In genomic region chr3:23130406-23130805, GRCh38 we compare ENCODE assay signal across 16 cellular contexts.
"Had no signal": no experiment of that assay in that cellular context is flagged by ENCODE, and none has a peak within 500 bp of the region (broad histone marks: within the 10 kb centered on the region; RNA-seq: fewer than 3 reads in every experiment).

No MANE protein-coding gene starts in this region.

- ATAC-seq: Right ventricle myocardium inferior had no signal

- H3K4me3 ChIP-seq: SK-N-MC had no signal

- H3K27me3 ChIP-seq: Peyer's patch, SJSA1 had no signal

- DNase-seq: KBM-7, NCI-H1092, NCI-H1417 treated with DMSO at 0.1 percent for 48 hours, NCI-H1694 treated with DMSO at 0.1 percent for 48 hours, NCI-H1930, NCI-H2081, NCI-H2107, NCI-H226, NCI-H446, NCI-H524 treated with DMSO at 0.1 percent for 48 hours, NCI-H69, Peyer's patch, SIG-M5 had no signal

- H3K9me3 ChIP-seq: Peyer's patch, SJSA1 had no signal

- H3K27ac ChIP-seq: Peyer's patch, SJSA1, SK-N-MC had no signal

- H3K36me3 ChIP-seq: Peyer's patch, SJSA1 had no signal
